Comparison of ENCODE assay signal across 24 cellular contexts in genomic region chr6:167668754-167669552, GRCh38.
"Had no signal": no experiment of that assay in that cellular context is flagged by ENCODE, and none has a peak within 500 bp of the region (broad histone marks: within the 10 kb centered on the region; RNA-seq: fewer than 3 reads in every experiment).

No MANE protein-coding gene starts in this region.

- H3K27ac ChIP-seq: ascending aorta, brain microvascular endothelial cell, esophagus squamous epithelium, lower lobe of right lung, parathyroid adenoma, sigmoid colon, SJSA1, tibial nerve, WERI-Rb-1 had no signal

- ATAC-seq: activated CD8-positive, alpha-beta memory T cell treated with anti-CD3 and anti-CD28 coated beads, Interleukin-2, amount 10 ng/mL, durations not matched to agents 7 days and 5 days; activated CD8-positive, alpha-beta T cell treated with anti-CD3 and anti-CD28 coated beads for 36 hours; effector memory CD8-positive, alpha-beta T cell; lower lobe of right lung; stimulated activated naive CD8-positive, alpha-beta T cell treated with anti-CD3 and anti-CD28 coated beads, Interleukin-15, Interleukin-2, amounts not matched to agents 100 U/mL and 50 U/mL, for 24 hours had no signal

- H3K4me1 ChIP-seq: ascending aorta, esophagus squamous epithelium, lower lobe of right lung, parathyroid adenoma, sigmoid colon had no signal

- H3K9me3 ChIP-seq: ascending aorta, esophagus squamous epithelium, heart right ventricle, lower lobe of right lung, sigmoid colon, SJSA1, tibial nerve had no signal

- H3K4me3 Mint-ChIP-seq: activated CD4-positive, alpha-beta T cell treated with anti-CD3 and anti-CD28 coated beads, Interleukin-2, amount 10 ng/mL, durations not matched to agents 7 days and 5 days; activated CD8-positive, alpha-beta memory T cell treated with anti-CD3 and anti-CD28 coated beads, Interleukin-2, amount 10 ng/mL, durations not matched to agents 7 days and 5 days; activated CD8-positive, alpha-beta T cell treated with anti-CD3 and anti-CD28 coated beads for 36 hours; activated naive CD4-positive, alpha-beta T cell treated with anti-CD3 and anti-CD28 coated beads, Interleukin-2, amount 10 ng/mL, durations not matched to agents 7 days and 5 days; effector memory CD8-positive, alpha-beta T cell; mesothelial cell of epicardium; nephron had no signal

- H3K4me1 Mint-ChIP-seq: activated CD4-positive, alpha-beta T cell treated with anti-CD3 and anti-CD28 coated beads, Interleukin-2, amount 10 ng/mL, durations not matched to agents 7 days and 5 days; activated CD8-positive, alpha-beta memory T cell treated with anti-CD3 and anti-CD28 coated beads, Interleukin-2, amount 10 ng/mL, durations not matched to agents 7 days and 5 days; activated naive CD4-positive, alpha-beta T cell treated with anti-CD3 and anti-CD28 coated beads, Interleukin-2, amount 10 ng/mL, durations not matched to agents 7 days and 5 days had no signal

- DNase-seq: activated CD4-positive, alpha-beta T cell treated with anti-CD3 and anti-CD28 coated beads, Interleukin-2, amount 10 ng/mL, durations not matched to agents 7 days and 5 days; activated CD4-positive, CD25-positive, alpha-beta regulatory T cell treated with anti-CD3 and anti-CD28 coated beads, Interleukin-2, amount 50 U/mL, for 72 hours; activated CD8-positive, alpha-beta memory T cell treated with anti-CD3 and anti-CD28 coated beads, Interleukin-2, amount 10 ng/mL, durations not matched to agents 7 days and 5 days; activated CD8-positive, alpha-beta T cell treated with anti-CD3 and anti-CD28 coated beads for 36 hours; activated effector memory CD4-positive, alpha-beta T cell treated with anti-CD3 and anti-CD28 coated beads, Interleukin-2, amount 50 U/mL, for 16 hours; activated naive CD4-positive, alpha-beta T cell treated with anti-CD3 and anti-CD28 coated beads, Interleukin-2, amount 10 ng/mL, durations not matched to agents 7 days and 5 days; activated T-cell treated with anti-CD3 and anti-CD28 coated beads for 4 hours; brain microvascular endothelial cell; central memory CD4-positive, alpha-beta T cell; effector memory CD8-positive, alpha-beta T cell; esophagus squamous epithelium; lower lobe of right lung; stimulated activated CD4-positive, alpha-beta T cell treated with anti-CD3 and anti-CD28 coated beads, Interleukin-4, amount 100 ng/mL, for 4 hours; stimulated activated naive CD8-positive, alpha-beta T cell treated with anti-CD3 and anti-CD28 coated beads, Interleukin-15, Interleukin-2, amounts not matched to agents 100 U/mL and 50 U/mL, for 24 hours; T-helper 1 cell; WERI-Rb-1 had no signal

- H3K4me3 ChIP-seq: ascending aorta, esophagus squamous epithelium, heart right ventricle, lower lobe of right lung, sigmoid colon, SJSA1, tibial nerve had no signal

- H3K27ac Mint-ChIP-seq: activated CD4-positive, alpha-beta T cell treated with anti-CD3 and anti-CD28 coated beads, Interleukin-2, amount 10 ng/mL, durations not matched to agents 7 days and 5 days; activated CD8-positive, alpha-beta memory T cell treated with anti-CD3 and anti-CD28 coated beads, Interleukin-2, amount 10 ng/mL, durations not matched to agents 7 days and 5 days; activated CD8-positive, alpha-beta T cell treated with anti-CD3 and anti-CD28 coated beads for 36 hours; activated naive CD4-positive, alpha-beta T cell treated with anti-CD3 and anti-CD28 coated beads, Interleukin-2, amount 10 ng/mL, durations not matched to agents 7 days and 5 days; effector memory CD8-positive, alpha-beta T cell; mesothelial cell of epicardium had no signal

- H3K36me3 Mint-ChIP-seq: mesothelial cell of epicardium had no signal

- H3K36me3 ChIP-seq: ascending aorta, brain microvascular endothelial cell, esophagus squamous epithelium, heart right ventricle, lower lobe of right lung, sigmoid colon, SJSA1, tibial nerve, WERI-Rb-1 had no signal

- H3K27me3 Mint-ChIP-seq: activated CD4-positive, alpha-beta T cell treated with anti-CD3 and anti-CD28 coated beads, Interleukin-2, amount 10 ng/mL, durations not matched to agents 7 days and 5 days; activated CD8-positive, alpha-beta memory T cell treated with anti-CD3 and anti-CD28 coated beads, Interleukin-2, amount 10 ng/mL, durations not matched to agents 7 days and 5 days; activated CD8-positive, alpha-beta T cell treated with anti-CD3 and anti-CD28 coated beads for 36 hours had no signal

- H3K27me3 ChIP-seq: ascending aorta, brain microvascular endothelial cell, heart right ventricle, sigmoid colon, SJSA1, tibial nerve had no signal
